1 cellular context compared by ENCODE assay signal in the genomic region with DNA sequence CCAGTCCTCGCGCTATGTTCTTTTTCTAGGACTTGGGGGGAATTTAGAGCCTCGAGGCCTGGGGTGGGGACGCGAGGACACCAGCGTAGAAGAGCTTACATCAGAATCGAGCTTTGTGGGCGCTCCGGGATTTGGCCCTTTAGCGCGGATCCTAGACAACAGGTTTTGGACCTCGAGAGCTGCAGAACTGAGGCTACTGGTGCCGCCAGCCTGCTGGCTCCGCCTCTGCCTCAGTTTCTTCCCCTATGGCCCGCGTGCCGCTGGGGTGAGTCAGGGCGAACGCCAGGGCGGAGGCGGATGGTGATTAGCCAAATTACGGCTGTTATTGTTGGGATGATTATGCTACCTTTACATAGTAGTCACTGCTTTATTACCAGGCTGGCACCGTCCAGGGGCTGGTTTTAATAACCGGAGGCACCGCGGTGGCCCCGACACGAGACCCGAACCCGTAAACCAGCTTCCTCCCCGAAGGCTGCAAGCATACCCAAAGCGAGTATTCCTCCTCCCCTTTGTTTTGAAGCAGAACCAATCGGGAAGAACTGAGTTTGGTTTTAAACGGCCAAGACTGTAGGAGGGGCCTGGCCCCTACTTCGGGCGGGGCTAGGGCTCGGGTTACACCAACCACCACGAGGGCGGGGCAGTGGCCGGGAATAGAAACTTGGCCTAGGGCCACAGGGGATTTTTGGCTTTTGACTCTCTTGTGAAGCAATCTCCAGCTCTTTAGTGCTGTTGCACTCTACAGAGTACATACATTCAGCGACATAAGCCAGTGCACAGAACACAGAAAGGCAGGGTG.
TF ChIP-seq lines count a peak whose summit lies in the region.

No MANE protein-coding gene starts in this region.

TF ChIP-seq in HEK293, 187 proteins besides CTCF, POLR2A, EP300 and RAD21 (continued from another document and continues in another):
- TF ChIP-seq, protein P1, sequence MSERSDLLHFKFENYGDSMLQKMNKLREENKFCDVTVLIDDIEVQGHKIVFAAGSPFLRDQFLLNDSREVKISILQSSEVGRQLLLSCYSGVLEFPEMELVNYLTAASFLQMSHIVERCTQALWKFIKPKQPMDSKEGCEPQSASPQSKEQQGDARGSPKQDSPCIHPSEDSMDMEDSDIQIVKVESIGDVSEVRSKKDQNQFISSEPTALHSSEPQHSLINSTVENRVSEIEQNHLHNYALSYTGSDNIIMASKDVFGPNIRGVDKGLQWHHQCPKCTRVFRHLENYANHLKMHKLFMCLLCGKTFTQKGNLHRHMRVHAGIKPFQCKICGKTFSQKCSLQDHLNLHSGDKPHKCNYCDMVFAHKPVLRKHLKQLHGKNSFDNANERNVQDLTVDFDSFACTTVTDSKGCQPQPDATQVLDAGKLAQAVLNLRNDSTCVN (tag by site-specific recombination; optimal IDR thresholded peaks at IDR 0.05) = peak; percentile 25
- TF ChIP-seq ZNF37A (tag by site-specific recombination; IDR thresholded peaks at IDR 0.05) = no peak
- peak; percentile 9; the same call in 1 of the 2 replicates for TF ChIP-seq ZFP69B (tag by site-specific recombination; IDR thresholded peaks at IDR 0.05)
- TF ChIP-seq, protein P2, sequence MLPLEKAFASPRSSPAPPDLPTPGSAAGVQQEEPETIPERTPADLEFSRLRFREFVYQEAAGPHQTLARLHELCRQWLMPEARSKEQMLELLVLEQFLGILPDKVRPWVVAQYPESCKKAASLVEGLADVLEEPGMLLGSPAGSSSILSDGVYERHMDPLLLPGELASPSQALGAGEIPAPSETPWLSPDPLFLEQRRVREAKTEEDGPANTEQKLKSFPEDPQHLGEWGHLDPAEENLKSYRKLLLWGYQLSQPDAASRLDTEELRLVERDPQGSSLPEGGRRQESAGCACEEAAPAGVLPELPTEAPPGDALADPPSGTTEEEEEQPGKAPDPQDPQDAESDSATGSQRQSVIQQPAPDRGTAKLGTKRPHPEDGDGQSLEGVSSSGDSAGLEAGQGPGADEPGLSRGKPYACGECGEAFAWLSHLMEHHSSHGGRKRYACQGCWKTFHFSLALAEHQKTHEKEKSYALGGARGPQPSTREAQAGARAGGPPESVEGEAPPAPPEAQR (tag by site-specific recombination; IDR thresholded peaks at IDR 0.05) = 0 out of 2 replicates have a peak, but pooled peaks have one; percentile 38
- TF ChIP-seq ZNF701 (tag by site-specific recombination; IDR thresholded peaks at IDR 0.05) = peak; percentile 96
- TF ChIP-seq, protein P3, sequence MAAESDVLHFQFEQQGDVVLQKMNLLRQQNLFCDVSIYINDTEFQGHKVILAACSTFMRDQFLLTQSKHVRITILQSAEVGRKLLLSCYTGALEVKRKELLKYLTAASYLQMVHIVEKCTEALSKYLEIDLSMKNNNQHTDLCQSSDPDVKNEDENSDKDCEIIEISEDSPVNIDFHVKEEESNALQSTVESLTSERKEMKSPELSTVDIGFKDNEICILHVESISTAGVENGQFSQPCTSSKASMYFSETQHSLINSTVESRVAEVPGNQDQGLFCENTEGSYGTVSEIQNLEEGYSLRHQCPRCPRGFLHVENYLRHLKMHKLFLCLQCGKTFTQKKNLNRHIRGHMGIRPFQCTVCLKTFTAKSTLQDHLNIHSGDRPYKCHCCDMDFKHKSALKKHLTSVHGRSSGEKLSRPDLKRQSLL (tag by site-specific recombination; IDR thresholded peaks at IDR 0.05) = peak; percentile 16; the same call in 1 of the 2 replicates
- TF ChIP-seq ZNF211 (tag by site-specific recombination; IDR thresholded peaks at IDR 0.05; ENCODE audit: low read depth) = no peak
- TF ChIP-seq SP7 (tag by site-specific recombination; IDR thresholded peaks at IDR 0.05) = peak; percentile 66; the same call in 1 of the 2 replicates
- no peak; the same call in 1 of the 2 replicates for TF ChIP-seq BCL11A (tag by site-specific recombination; IDR thresholded peaks at IDR 0.05; ENCODE audit: low read depth)
- TF ChIP-seq, protein P4, sequence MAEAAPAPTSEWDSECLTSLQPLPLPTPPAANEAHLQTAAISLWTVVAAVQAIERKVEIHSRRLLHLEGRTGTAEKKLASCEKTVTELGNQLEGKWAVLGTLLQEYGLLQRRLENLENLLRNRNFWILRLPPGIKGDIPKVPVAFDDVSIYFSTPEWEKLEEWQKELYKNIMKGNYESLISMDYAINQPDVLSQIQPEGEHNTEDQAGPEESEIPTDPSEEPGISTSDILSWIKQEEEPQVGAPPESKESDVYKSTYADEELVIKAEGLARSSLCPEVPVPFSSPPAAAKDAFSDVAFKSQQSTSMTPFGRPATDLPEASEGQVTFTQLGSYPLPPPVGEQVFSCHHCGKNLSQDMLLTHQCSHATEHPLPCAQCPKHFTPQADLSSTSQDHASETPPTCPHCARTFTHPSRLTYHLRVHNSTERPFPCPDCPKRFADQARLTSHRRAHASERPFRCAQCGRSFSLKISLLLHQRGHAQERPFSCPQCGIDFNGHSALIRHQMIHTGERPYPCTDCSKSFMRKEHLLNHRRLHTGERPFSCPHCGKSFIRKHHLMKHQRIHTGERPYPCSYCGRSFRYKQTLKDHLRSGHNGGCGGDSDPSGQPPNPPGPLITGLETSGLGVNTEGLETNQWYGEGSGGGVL (tag by site-specific recombination; IDR thresholded peaks at IDR 0.05) = peak; percentile 6; the same call in 1 of the 2 replicates
- TF ChIP-seq KLF10 (tag by site-specific recombination; IDR thresholded peaks at IDR 0.05) = peak; percentile 94
- peak; percentile 36 for TF ChIP-seq KLF16 (tag by site-specific recombination; IDR thresholded peaks at IDR 0.05)
- TF ChIP-seq ZXDB (tag by site-specific recombination; IDR thresholded peaks at IDR 0.05) = peak; percentile 70; the same call in 1 of the 2 replicates
- peak; percentile 100 for TF ChIP-seq ZNF660 (tag by site-specific recombination; IDR thresholded peaks at IDR 0.05)
- TF ChIP-seq KLF8 (tag by site-specific recombination; IDR thresholded peaks at IDR 0.05) = peak; percentile 72; the same call in 1 of the 2 replicates
- TF ChIP-seq, protein P5, sequence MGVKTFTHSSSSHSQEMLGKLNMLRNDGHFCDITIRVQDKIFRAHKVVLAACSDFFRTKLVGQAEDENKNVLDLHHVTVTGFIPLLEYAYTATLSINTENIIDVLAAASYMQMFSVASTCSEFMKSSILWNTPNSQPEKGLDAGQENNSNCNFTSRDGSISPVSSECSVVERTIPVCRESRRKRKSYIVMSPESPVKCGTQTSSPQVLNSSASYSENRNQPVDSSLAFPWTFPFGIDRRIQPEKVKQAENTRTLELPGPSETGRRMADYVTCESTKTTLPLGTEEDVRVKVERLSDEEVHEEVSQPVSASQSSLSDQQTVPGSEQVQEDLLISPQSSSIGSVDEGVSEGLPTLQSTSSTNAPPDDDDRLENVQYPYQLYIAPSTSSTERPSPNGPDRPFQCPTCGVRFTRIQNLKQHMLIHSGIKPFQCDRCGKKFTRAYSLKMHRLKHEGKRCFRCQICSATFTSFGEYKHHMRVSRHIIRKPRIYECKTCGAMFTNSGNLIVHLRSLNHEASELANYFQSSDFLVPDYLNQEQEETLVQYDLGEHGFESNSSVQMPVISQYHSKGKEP (tag by site-specific recombination; IDR thresholded peaks at IDR 0.05) = peak; percentile 45; the same call in 1 of the 2 replicates
- peak; percentile 39 for TF ChIP-seq ZNF629 (tag by site-specific recombination; IDR thresholded peaks at IDR 0.05)
- TF ChIP-seq, protein P6, sequence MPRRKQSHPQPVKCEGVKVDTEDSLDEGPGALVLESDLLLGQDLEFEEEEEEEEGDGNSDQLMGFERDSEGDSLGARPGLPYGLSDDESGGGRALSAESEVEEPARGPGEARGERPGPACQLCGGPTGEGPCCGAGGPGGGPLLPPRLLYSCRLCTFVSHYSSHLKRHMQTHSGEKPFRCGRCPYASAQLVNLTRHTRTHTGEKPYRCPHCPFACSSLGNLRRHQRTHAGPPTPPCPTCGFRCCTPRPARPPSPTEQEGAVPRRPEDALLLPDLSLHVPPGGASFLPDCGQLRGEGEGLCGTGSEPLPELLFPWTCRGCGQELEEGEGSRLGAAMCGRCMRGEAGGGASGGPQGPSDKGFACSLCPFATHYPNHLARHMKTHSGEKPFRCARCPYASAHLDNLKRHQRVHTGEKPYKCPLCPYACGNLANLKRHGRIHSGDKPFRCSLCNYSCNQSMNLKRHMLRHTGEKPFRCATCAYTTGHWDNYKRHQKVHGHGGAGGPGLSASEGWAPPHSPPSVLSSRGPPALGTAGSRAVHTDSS (tag by site-specific recombination; IDR thresholded peaks at IDR 0.05) = peak; percentile 33; the same call in 1 of the 2 replicates
- TF ChIP-seq, protein P7, sequence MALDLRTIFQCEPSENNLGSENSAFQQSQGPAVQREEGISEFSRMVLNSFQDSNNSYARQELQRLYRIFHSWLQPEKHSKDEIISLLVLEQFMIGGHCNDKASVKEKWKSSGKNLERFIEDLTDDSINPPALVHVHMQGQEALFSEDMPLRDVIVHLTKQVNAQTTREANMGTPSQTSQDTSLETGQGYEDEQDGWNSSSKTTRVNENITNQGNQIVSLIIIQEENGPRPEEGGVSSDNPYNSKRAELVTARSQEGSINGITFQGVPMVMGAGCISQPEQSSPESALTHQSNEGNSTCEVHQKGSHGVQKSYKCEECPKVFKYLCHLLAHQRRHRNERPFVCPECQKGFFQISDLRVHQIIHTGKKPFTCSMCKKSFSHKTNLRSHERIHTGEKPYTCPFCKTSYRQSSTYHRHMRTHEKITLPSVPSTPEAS (tag by site-specific recombination; IDR thresholded peaks at IDR 0.05) = no peak
- peak; percentile 83 for TF ChIP-seq SP3 (tag by site-specific recombination; IDR thresholded peaks at IDR 0.05)
- peak; percentile 51 for TF ChIP-seq ZNF843 (tag by site-specific recombination; IDR thresholded peaks at IDR 0.05)
- TF ChIP-seq, protein P8, sequence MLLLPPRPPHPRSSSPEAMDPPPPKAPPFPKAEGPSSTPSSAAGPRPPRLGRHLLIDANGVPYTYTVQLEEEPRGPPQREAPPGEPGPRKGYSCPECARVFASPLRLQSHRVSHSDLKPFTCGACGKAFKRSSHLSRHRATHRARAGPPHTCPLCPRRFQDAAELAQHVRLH (tag by site-specific recombination; IDR thresholded peaks at IDR 0.05) = 0 out of 2 replicates have a peak, but pooled peaks have one; percentile 15
- peak; percentile 90 for TF ChIP-seq SP2 (tag by site-specific recombination; IDR thresholded peaks at IDR 0.05)
- peak; percentile 29; the same call in 1 of the 2 replicates for TF ChIP-seq ZBTB8A (tag by site-specific recombination; IDR thresholded peaks at IDR 0.05)
- TF ChIP-seq ZNF266 (tag by site-specific recombination; IDR thresholded peaks at IDR 0.05; ENCODE audit: low read depth) = no peak
- TF ChIP-seq ZEB2 (tag by site-specific recombination; IDR thresholded peaks at IDR 0.05) = peak; percentile 55
- TF ChIP-seq IKZF3 (tag by site-specific recombination; IDR thresholded peaks at IDR 0.05) = peak; percentile 44; the same call in 1 of the 2 replicates
- TF ChIP-seq ZSCAN5A (tag by site-specific recombination; IDR thresholded peaks at IDR 0.05) = peak; percentile 91; the same call in 1 of the 2 replicates
- peak; percentile 56; the same call in 1 of the 2 replicates for TF ChIP-seq KLF1 (tag by site-specific recombination; IDR thresholded peaks at IDR 0.05)
- TF ChIP-seq OVOL3 (tag by site-specific recombination; IDR thresholded peaks at IDR 0.05) = peak; percentile 15; the same call in 1 of the 2 replicates
- TF ChIP-seq ZNF280D (tag by site-specific recombination; IDR thresholded peaks at IDR 0.05) = no peak
- TF ChIP-seq, protein P9, sequence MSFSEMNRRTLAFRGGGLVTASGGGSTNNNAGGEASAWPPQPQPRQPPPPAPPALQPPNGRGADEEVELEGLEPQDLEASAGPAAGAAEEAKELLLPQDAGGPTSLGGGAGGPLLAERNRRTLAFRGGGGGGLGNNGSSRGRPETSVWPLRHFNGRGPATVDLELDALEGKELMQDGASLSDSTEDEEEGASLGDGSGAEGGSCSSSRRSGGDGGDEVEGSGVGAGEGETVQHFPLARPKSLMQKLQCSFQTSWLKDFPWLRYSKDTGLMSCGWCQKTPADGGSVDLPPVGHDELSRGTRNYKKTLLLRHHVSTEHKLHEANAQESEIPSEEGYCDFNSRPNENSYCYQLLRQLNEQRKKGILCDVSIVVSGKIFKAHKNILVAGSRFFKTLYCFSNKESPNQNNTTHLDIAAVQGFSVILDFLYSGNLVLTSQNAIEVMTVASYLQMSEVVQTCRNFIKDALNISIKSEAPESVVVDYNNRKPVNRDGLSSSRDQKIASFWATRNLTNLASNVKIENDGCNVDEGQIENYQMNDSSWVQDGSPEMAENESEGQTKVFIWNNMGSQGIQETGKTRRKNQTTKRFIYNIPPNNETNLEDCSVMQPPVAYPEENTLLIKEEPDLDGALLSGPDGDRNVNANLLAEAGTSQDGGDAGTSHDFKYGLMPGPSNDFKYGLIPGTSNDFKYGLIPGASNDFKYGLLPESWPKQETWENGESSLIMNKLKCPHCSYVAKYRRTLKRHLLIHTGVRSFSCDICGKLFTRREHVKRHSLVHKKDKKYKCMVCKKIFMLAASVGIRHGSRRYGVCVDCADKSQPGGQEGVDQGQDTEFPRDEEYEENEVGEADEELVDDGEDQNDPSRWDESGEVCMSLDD (tag by site-specific recombination; IDR thresholded peaks at IDR 0.05) = peak; percentile 90
- TF ChIP-seq ZNF561 (tag by site-specific recombination; IDR thresholded peaks at IDR 0.05; ENCODE audit: borderline replicate concordance) = peak; percentile 60; the same call in 1 of the 2 replicates
- peak; percentile 90 for TF ChIP-seq ZNF184 (tag by site-specific recombination; IDR thresholded peaks at IDR 0.05)
- peak; percentile 30; the same call in 1 of the 2 replicates for TF ChIP-seq ZNF324 (tag by site-specific recombination; IDR thresholded peaks at IDR 0.05)
- TF ChIP-seq ZNF335 (tag by site-specific recombination; conservative IDR thresholded peaks at IDR 0.05) = peak; percentile 91
